In genomic region chr17:50037321-50038107, GRCh38 we compare ENCODE assay signal across 2 cellular contexts.
TF ChIP-seq lines count a peak whose summit lies in the region.

No MANE protein-coding gene starts in this region.

TF ChIP-seq in GM23338, 12 proteins besides CTCF, POLR2A, EP300 and RAD21 (continued from another document):
- TF ChIP-seq NANOG (IDR thresholded peaks at IDR 0.05; ENCODE audit: borderline replicate concordance) (no peak), ZNF114 (CRISPR knock-in tag; IDR thresholded peaks at IDR 0.05) (no peak), EZH2 (IDR thresholded peaks at IDR 0.05; ENCODE audit: low read depth, unreplicated experiment) (no peak), ZNF331 (CRISPR knock-in tag; IDR thresholded peaks at IDR 0.05; ENCODE audit: low read depth) (no peak), EZH2phosphoT487 (IDR thresholded peaks at IDR 0.05; ENCODE audit: unreplicated experiment) (no peak), JUNB (IDR thresholded peaks at IDR 0.05; ENCODE audit: unreplicated experiment) (no peak), STAT1 (IDR thresholded peaks at IDR 0.05; ENCODE audit: unreplicated experiment) (no peak)
- TF ChIP-seq, protein P1, sequence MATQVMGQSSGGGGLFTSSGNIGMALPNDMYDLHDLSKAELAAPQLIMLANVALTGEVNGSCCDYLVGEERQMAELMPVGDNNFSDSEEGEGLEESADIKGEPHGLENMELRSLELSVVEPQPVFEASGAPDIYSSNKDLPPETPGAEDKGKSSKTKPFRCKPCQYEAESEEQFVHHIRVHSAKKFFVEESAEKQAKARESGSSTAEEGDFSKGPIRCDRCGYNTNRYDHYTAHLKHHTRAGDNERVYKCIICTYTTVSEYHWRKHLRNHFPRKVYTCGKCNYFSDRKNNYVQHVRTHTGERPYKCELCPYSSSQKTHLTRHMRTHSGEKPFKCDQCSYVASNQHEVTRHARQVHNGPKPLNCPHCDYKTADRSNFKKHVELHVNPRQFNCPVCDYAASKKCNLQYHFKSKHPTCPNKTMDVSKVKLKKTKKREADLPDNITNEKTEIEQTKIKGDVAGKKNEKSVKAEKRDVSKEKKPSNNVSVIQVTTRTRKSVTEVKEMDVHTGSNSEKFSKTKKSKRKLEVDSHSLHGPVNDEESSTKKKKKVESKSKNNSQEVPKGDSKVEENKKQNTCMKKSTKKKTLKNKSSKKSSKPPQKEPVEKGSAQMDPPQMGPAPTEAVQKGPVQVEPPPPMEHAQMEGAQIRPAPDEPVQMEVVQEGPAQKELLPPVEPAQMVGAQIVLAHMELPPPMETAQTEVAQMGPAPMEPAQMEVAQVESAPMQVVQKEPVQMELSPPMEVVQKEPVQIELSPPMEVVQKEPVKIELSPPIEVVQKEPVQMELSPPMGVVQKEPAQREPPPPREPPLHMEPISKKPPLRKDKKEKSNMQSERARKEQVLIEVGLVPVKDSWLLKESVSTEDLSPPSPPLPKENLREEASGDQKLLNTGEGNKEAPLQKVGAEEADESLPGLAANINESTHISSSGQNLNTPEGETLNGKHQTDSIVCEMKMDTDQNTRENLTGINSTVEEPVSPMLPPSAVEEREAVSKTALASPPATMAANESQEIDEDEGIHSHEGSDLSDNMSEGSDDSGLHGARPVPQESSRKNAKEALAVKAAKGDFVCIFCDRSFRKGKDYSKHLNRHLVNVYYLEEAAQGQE (IDR thresholded peaks at IDR 0.05; ENCODE audit: unreplicated experiment): no peak
- TF ChIP-seq, protein P2, sequence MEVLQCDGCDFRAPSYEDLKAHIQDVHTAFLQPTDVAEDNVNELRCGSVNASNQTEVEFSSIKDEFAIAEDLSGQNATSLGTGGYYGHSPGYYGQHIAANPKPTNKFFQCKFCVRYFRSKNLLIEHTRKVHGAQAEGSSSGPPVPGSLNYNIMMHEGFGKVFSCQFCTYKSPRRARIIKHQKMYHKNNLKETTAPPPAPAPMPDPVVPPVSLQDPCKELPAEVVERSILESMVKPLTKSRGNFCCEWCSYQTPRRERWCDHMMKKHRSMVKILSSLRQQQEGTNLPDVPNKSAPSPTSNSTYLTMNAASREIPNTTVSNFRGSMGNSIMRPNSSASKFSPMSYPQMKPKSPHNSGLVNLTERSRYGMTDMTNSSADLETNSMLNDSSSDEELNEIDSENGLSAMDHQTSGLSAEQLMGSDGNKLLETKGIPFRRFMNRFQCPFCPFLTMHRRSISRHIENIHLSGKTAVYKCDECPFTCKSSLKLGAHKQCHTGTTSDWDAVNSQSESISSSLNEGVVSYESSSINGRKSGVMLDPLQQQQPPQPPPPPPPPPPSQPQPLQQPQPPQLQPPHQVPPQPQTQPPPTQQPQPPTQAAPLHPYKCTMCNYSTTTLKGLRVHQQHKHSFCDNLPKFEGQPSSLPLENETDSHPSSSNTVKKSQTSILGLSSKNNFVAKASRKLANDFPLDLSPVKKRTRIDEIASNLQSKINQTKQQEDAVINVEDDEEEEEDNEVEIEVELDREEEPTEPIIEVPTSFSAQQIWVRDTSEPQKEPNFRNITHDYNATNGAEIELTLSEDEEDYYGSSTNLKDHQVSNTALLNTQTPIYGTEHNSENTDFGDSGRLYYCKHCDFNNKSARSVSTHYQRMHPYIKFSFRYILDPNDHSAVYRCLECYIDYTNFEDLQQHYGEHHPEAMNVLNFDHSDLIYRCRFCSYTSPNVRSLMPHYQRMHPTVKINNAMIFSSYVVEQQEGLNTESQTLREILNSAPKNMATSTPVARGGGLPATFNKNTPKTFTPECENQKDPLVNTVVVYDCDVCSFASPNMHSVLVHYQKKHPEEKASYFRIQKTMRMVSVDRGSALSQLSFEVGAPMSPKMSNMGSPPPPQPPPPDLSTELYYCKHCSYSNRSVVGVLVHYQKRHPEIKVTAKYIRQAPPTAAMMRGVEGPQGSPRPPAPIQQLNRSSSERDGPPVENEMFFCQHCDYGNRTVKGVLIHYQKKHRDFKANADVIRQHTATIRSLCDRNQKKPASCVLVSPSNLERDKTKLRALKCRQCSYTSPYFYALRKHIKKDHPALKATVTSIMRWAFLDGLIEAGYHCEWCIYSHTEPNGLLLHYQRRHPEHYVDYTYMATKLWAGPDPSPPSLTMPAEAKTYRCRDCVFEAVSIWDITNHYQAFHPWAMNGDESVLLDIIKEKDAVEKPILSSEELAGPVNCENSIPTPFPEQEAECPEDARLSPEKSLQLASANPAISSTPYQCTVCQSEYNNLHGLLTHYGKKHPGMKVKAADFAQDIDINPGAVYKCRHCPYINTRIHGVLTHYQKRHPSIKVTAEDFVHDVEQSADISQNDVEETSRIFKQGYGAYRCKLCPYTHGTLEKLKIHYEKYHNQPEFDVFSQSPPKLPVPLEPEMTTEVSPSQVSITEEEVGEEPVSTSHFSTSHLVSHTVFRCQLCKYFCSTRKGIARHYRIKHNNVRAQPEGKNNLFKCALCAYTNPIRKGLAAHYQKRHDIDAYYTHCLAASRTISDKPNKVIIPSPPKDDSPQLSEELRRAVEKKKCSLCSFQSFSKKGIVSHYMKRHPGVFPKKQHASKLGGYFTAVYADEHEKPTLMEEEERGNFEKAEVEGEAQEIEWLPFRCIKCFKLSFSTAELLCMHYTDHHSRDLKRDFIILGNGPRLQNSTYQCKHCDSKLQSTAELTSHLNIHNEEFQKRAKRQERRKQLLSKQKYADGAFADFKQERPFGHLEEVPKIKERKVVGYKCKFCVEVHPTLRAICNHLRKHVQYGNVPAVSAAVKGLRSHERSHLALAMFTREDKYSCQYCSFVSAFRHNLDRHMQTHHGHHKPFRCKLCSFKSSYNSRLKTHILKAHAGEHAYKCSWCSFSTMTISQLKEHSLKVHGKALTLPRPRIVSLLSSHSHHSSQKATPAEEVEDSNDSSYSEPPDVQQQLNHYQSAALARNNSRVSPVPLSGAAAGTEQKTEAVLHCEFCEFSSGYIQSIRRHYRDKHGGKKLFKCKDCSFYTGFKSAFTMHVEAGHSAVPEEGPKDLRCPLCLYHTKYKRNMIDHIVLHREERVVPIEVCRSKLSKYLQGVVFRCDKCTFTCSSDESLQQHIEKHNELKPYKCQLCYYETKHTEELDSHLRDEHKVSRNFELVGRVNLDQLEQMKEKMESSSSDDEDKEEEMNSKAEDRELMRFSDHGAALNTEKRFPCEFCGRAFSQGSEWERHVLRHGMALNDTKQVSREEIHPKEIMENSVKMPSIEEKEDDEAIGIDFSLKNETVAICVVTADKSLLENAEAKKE (CRISPR knock-in tag; IDR thresholded peaks at IDR 0.05): no peak

TF ChIP-seq in WTC11, 78 proteins besides CTCF, POLR2A, EP300 and RAD21 (continued from another document):
- TF ChIP-seq, protein P3, sequence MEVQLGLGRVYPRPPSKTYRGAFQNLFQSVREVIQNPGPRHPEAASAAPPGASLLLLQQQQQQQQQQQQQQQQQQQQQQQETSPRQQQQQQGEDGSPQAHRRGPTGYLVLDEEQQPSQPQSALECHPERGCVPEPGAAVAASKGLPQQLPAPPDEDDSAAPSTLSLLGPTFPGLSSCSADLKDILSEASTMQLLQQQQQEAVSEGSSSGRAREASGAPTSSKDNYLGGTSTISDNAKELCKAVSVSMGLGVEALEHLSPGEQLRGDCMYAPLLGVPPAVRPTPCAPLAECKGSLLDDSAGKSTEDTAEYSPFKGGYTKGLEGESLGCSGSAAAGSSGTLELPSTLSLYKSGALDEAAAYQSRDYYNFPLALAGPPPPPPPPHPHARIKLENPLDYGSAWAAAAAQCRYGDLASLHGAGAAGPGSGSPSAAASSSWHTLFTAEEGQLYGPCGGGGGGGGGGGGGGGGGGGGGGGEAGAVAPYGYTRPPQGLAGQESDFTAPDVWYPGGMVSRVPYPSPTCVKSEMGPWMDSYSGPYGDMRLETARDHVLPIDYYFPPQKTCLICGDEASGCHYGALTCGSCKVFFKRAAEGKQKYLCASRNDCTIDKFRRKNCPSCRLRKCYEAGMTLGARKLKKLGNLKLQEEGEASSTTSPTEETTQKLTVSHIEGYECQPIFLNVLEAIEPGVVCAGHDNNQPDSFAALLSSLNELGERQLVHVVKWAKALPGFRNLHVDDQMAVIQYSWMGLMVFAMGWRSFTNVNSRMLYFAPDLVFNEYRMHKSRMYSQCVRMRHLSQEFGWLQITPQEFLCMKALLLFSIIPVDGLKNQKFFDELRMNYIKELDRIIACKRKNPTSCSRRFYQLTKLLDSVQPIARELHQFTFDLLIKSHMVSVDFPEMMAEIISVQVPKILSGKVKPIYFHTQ (CRISPR knock-in tag; IDR thresholded peaks at IDR 0.05): no peak
- TF ChIP-seq, protein P4, sequence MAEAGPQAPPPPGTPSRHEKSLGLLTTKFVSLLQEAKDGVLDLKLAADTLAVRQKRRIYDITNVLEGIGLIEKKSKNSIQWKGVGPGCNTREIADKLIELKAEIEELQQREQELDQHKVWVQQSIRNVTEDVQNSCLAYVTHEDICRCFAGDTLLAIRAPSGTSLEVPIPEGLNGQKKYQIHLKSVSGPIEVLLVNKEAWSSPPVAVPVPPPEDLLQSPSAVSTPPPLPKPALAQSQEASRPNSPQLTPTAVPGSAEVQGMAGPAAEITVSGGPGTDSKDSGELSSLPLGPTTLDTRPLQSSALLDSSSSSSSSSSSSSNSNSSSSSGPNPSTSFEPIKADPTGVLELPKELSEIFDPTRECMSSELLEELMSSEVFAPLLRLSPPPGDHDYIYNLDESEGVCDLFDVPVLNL (CRISPR knock-in tag; IDR thresholded peaks at IDR 0.05; ENCODE audit: borderline replicate concordance, low read depth): no peak
- TF ChIP-seq ZNF263 (CRISPR knock-in tag; IDR thresholded peaks at IDR 0.05; ENCODE audit: low read depth) (no peak), SMAD4 (CRISPR knock-in tag; IDR thresholded peaks at IDR 0.05) (no peak), ZMAT4 (CRISPR knock-in tag; IDR thresholded peaks at IDR 0.05) (no peak)
- TF ChIP-seq, protein P5, sequence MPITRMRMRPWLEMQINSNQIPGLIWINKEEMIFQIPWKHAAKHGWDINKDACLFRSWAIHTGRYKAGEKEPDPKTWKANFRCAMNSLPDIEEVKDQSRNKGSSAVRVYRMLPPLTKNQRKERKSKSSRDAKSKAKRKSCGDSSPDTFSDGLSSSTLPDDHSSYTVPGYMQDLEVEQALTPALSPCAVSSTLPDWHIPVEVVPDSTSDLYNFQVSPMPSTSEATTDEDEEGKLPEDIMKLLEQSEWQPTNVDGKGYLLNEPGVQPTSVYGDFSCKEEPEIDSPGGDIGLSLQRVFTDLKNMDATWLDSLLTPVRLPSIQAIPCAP (CRISPR knock-in tag; IDR thresholded peaks at IDR 0.05): no peak
